ENCODE assay signal across 2 cellular contexts in genomic region chr4:19194672-19195071, GRCh38.
A peak's percentile ranks its signal among the peaks of the same experiment; 100 is the strongest.
TF ChIP-seq lines count a peak whose summit lies in the region.

No MANE protein-coding gene starts in this region.

TF ChIP-seq in GM23338, 12 proteins besides CTCF, POLR2A, EP300 and RAD21 (continued from another document):
- TF ChIP-seq REST (IDR thresholded peaks at IDR 0.05; ENCODE audit: unreplicated experiment) (no peak), ZNF114 (CRISPR knock-in tag; IDR thresholded peaks at IDR 0.05) (no peak), POLR2AphosphoS5 (IDR thresholded peaks at IDR 0.05; ENCODE audit: low read depth) (no peak), CREB1 (CRISPR knock-in tag; IDR thresholded peaks at IDR 0.05; ENCODE audit: low read depth) (no peak; the same call in 1 of the 2 replicates), ZNF462 (CRISPR knock-in tag; IDR thresholded peaks at IDR 0.05) (peak; percentile 91; the same call in 1 of the 2 replicates), EZH2phosphoT487 (IDR thresholded peaks at IDR 0.05; ENCODE audit: unreplicated experiment) (no peak), JUNB (IDR thresholded peaks at IDR 0.05; ENCODE audit: unreplicated experiment) (no peak), ZNF331 (CRISPR knock-in tag; IDR thresholded peaks at IDR 0.05; ENCODE audit: low read depth) (no peak), ETS1 (IDR thresholded peaks at IDR 0.05) (0 out of 2 replicates have a peak, but pooled peaks have one; percentile 58), STAT1 (IDR thresholded peaks at IDR 0.05; ENCODE audit: unreplicated experiment) (no peak)
TF ChIP-seq in GM23338: peak in this region for 3.

TF ChIP-seq in WTC11, 78 proteins besides CTCF, POLR2A, EP300 and RAD21 (continued from another document):
- TF ChIP-seq E2F1 (CRISPR knock-in tag; IDR thresholded peaks at IDR 0.05): no peak
- TF ChIP-seq ETV6 (CRISPR knock-in tag; IDR thresholded peaks at IDR 0.05): peak; percentile 65; the same call in 1 of the 2 replicates
- TF ChIP-seq SMAD4 (CRISPR knock-in tag; IDR thresholded peaks at IDR 0.05): no peak
- TF ChIP-seq MXD4 (CRISPR knock-in tag; IDR thresholded peaks at IDR 0.05; ENCODE audit: borderline replicate concordance): no peak
- no peak for TF ChIP-seq SMAD3 (CRISPR knock-in tag; IDR thresholded peaks at IDR 0.05; ENCODE audit: borderline replicate concordance)
- no peak for TF ChIP-seq ATF3 (CRISPR knock-in tag; conservative IDR thresholded peaks at IDR 0.05)
- TF ChIP-seq HMGXB4 (CRISPR knock-in tag; IDR thresholded peaks at IDR 0.05): no peak
- no peak for TF ChIP-seq NFYB (CRISPR knock-in tag; conservative IDR thresholded peaks at IDR 0.05; ENCODE audit: low read depth)
